11 cellular contexts compared by ENCODE assay signal in the genomic region with DNA sequence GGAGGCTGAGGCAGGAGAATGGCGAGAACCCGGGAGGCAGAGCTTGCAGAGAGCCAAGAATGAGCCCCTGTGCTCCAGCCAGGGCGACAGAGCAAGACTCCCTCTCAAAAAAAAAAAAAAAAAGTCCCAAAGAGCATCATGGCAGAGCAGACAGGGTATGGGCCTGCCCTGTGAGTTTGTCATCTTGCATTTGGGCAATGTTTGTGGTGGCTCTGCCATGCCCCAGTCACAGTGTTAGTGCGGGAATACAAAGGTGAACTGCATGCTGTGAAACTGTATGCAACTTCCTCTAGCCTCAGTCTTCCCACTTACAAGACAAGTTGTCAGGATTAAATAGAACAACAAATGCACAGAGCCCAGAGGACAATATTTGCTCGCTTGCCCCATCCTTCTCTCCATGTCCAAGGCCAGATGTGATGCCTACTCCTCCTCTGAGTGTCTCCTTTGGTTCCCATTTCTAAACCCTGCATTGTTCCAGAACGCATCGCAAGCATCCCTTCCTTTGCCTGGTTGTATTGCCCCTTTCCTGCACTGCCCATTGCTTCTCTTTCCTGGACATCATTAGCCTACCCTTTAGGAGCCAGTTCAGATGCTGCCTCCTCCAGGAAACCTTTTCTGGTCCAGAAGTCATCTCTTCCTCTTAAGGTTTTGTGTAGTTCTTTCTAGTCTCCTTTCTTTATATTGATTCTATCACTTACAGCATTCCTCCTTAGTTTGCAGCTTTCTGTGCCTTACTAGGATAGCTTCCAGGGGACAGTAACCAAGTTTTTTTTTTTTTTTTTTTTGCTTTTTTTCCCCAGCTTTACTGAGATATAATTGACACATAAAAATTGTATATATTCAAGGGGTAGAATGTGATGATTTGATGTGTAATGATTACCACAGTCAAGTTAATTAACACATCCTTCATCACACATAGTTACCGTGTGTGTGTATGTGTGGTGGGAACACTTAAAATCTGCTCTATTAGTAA.
DNase-seq lines count a peak whose midpoint lies in the region; ATAC-seq, FAIRE-seq and TF ChIP-seq lines count a peak whose summit lies in the region.
"Had no signal": no experiment of that assay in that cellular context is flagged by ENCODE, and none has a peak within 500 bp of the region (broad histone marks: within the 10 kb centered on the region; RNA-seq: fewer than 3 reads in every experiment).

No MANE protein-coding gene starts in this region.

- H3K27me3 ChIP-seq in effector memory CD4-positive, alpha-beta T cell (replicated peaks; ENCODE audit: control insufficient read depth, insufficient read depth, low read length, poor library complexity, severe bottlenecking), result no peaks in the 10 kb centered on the region
- H3K27me3 ChIP-seq in tibial artery, result no peaks in the 10 kb centered on the region

- POLR2A ChIA-PET in OCI-LY7 (lab: Charles Lee), result interaction anchor here (0.6 to 5.2 kb wide), 6 partner anchors 10 to 202 kb away, joined by 3 to 48 read pairs (median 4); no protein-coding TSS in a partner anchor

- peak overlapping the region; percentile 37; the same call in 1 of the 2 replicates for H3K4me2 ChIP-seq in OCI-LY7 (ENCODE audit: low read length)

- H3K4me1 ChIP-seq in OCI-LY7 (ENCODE audit: insufficient read depth, low read length, poor library complexity, severe bottlenecking), result peaks cover 92% of the 10 kb centered on the region
- H3K4me1 ChIP-seq in effector memory CD4-positive, alpha-beta T cell (ENCODE audit: control insufficient read depth, insufficient read depth, low read length, poor library complexity, severe bottlenecking), result peaks cover 89% of the 10 kb centered on the region
- peaks cover 0 to 93% (median 38%) of the 10 kb centered on the region in 4 donors for H3K4me1 ChIP-seq in tibial artery

- no peak overlapping the region for H3K4me3 ChIP-seq in OCI-LY7 (ENCODE audit: low read depth, low read length, poor library complexity, severe bottlenecking)
- H3K4me3 ChIP-seq in effector memory CD4-positive, alpha-beta T cell (ENCODE audit: insufficient read depth, low read depth, low read length, poor library complexity, severe bottlenecking), result peak overlapping the region; percentile 45
- H3K4me3 ChIP-seq in tibial artery, result no peak overlapping the region
- H3K4me3 ChIP-seq: skin epidermis had no signal

- H3K36me3 ChIP-seq in OCI-LY7 (ENCODE audit: insufficient read depth, low read length), result peaks cover 9% of the 10 kb centered on the region
- no peaks in the 10 kb centered on the region for H3K36me3 ChIP-seq in effector memory CD4-positive, alpha-beta T cell (ENCODE audit: control insufficient read depth, insufficient read depth, low read length)
- no peaks in the 10 kb centered on the region for H3K36me3 ChIP-seq in tibial artery

- H3K9me3 ChIP-seq in OCI-LY7 (ENCODE audit: low read length) (no peaks in the 10 kb centered on the region), tibial artery (no peaks in the 10 kb centered on the region)
- no peaks in the 10 kb centered on the region for H3K9me3 ChIP-seq in effector memory CD4-positive, alpha-beta T cell (ENCODE audit: control insufficient read depth, low read length)

- TF ChIP-seq CTCF in OCI-LY7 (conservative IDR thresholded peaks at IDR 0.05; ENCODE audit: low read length), result no peak
- no peak for TF ChIP-seq CTCF in tibial artery (IDR thresholded peaks at IDR 0.05)
- no peak for TF ChIP-seq CTCF in D721Med (IDR thresholded peaks at IDR 0.05; ENCODE audit: insufficient read depth, missing control alignments)

- peak overlapping the region; percentile 99 for H3K27ac Mint-ChIP-seq in activated T-cell treated with anti-CD3 and anti-CD28 coated beads, Interleukin-2, amount 50 U/mL, for 72 hours
- H3K27ac Mint-ChIP-seq: dendritic cell treated with granulocyte-macrophage colony-stimulating factor and Interleukin-4, amounts not matched to agents 40 ng/mL and 50 ng/mL, for 4 days had no signal

- intact Hi-C loops in OCI-LY7 (cut with micrococcal nuclease; ENCODE audit: unreplicated experiment) (no loop called here), tibial artery (cut with DNase I; ENCODE audit: low total_unique reads) (no loop called here)

- no peaks in the 10 kb centered on the region for H3K9me2 ChIP-seq in OCI-LY7 (ENCODE audit: insufficient read depth, low read length)

- H3K27me3 Mint-ChIP-seq in activated T-cell treated with anti-CD3 and anti-CD28 coated beads, Interleukin-2, amount 50 U/mL, for 72 hours (ENCODE audit: low read depth), result no peaks in the 10 kb centered on the region
- H3K27me3 Mint-ChIP-seq: dendritic cell treated with granulocyte-macrophage colony-stimulating factor and Interleukin-4, amounts not matched to agents 40 ng/mL and 50 ng/mL, for 4 days had no signal

- no peak for FAIRE-seq in D721Med (lab: Jason Lieb, UNC)

- no peaks in the 10 kb centered on the region for H3K9me3 Mint-ChIP-seq in activated T-cell treated with anti-CD3 and anti-CD28 coated beads, Interleukin-2, amount 50 U/mL, for 72 hours

- DNase-seq in activated T-cell treated with anti-CD3 and anti-CD28 coated beads, Interleukin-2, amount 50 U/mL, for 72 hours, result no peak
- no peak for DNase-seq in activated T-cell treated with anti-CD3 and anti-CD28 coated beads, Interleukin-2, amount 50 U/mL, for 48 hours
- no peak for DNase-seq in OCI-LY7 (ENCODE audit: low spot score)
- DNase-seq in effector memory CD4-positive, alpha-beta T cell, result no peak
- no peak for DNase-seq in tibial artery
- DNase-seq in D721Med (ENCODE audit: insufficient read length, low spot score), result no peak
- no peak for DNase-seq in cerebellum (ENCODE audit: low spot score)
- no peak for DNase-seq in D341Med (ENCODE audit: low spot score)
- DNase-seq: NCI-H510A had no signal

- H3K4me1 Mint-ChIP-seq in activated T-cell treated with anti-CD3 and anti-CD28 coated beads, Interleukin-2, amount 50 U/mL, for 72 hours (ENCODE audit: low read depth), result peaks cover 100% of the 10 kb centered on the region

- BruUV-seq in OCI-LY7 (replicated peaks; lab: Mats Ljungman, UMichigan), result no TSS peak

- H3K27ac ChIP-seq in OCI-LY7 (ENCODE audit: low read depth, low read length, poor library complexity, severe bottlenecking) (no peak overlapping the region), tibial artery (peak overlapping the region; percentile 62 to 72)
- H3K27ac ChIP-seq in effector memory CD4-positive, alpha-beta T cell (ENCODE audit: insufficient read depth, low read length, poor library complexity, severe bottlenecking), result peak overlapping the region; percentile 94

- peaks cover 1 to 4% of the 10 kb centered on the region in 2 donors for H3K36me3 Mint-ChIP-seq in activated T-cell treated with anti-CD3 and anti-CD28 coated beads, Interleukin-2, amount 50 U/mL, for 72 hours (ENCODE audit: insufficient read depth in 2 of 2)

- peaks cover 12% of the 10 kb centered on the region; the same call in 1 of the 2 replicates for H4K20me1 ChIP-seq in OCI-LY7 (ENCODE audit: insufficient read depth, low read length)

- H2AFZ ChIP-seq in OCI-LY7 (ENCODE audit: low read length), result no peak overlapping the region

- CTCF ChIA-PET in OCI-LY7 (lab: Charles Lee; ENCODE audit: unreplicated experiment), result interaction anchor here (0.7 kb wide), 1 partner anchor 125 kb away, joined by 4 read pairs; no protein-coding TSS in a partner anchor

- ATAC-seq in activated T-cell treated with anti-CD3 and anti-CD28 coated beads, Interleukin-2, amount 50 U/mL, for 72 hours (replicated peaks in 1 of 2), result peak; percentile 41 to 46

- peaks cover 32% of the 10 kb centered on the region; the same call in 1 of the 2 replicates for H3K79me2 ChIP-seq in OCI-LY7 (ENCODE audit: insufficient read depth, low read depth, low read length)

- H3K4me3 Mint-ChIP-seq in activated T-cell treated with anti-CD3 and anti-CD28 coated beads, Interleukin-2, amount 50 U/mL, for 72 hours, result peak overlapping the region; percentile 65 to 79
- H3K4me3 Mint-ChIP-seq: dendritic cell treated with granulocyte-macrophage colony-stimulating factor and Interleukin-4, amounts not matched to agents 40 ng/mL and 50 ng/mL, for 4 days had no signal
